ENCODE assay signal across 10 cellular contexts in the genomic region with DNA sequence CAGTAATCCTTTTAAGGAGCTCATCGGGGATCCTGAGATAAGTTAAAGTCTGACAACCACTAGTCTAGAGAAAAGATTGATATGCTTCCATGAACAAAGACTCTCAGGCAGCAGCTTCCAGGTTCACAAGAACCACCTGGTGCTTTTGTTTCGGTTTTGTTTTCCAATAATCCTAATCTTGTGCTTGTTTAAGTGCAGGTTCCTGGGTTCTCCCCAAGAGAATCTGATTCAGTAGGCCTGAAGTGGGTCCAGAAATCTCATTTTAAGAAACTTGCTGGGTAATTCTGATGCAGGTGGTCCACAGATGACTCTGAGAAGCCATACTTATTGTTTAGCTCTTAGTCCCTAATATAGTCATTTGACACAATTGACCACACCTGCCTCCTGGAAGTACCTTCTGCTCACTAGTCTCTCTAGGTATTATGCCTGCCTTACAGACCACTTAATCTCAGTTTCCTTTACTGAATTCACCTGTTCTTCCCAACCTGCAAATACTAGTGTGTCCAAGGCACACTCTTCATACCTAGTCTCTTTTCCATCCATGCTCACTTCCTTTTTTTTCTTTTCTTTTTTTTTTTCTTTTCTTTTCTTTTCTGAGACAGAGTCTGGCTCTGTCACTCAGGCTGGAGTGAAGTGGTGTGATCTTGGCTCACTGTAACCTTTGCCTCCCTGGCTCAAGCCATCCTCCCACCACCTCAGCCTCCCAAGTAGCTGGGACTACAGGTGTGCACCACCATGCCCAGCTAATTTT. TPM values are rescaled to one million over a fixed set of nuclear protein-coding genes. Genes with fewer than 3 reads are reported as not detected.
A peak's percentile ranks its signal among the peaks of the same experiment; 100 is the strongest.
DNase-seq lines count a peak whose midpoint lies in the region; ATAC-seq lines count a peak whose summit lies in the region.
"Had no signal": no experiment of that assay in that cellular context is flagged by ENCODE, and none has a peak within 500 bp of the region (broad histone marks: within the 10 kb centered on the region; RNA-seq: fewer than 3 reads in every experiment).

No MANE protein-coding gene starts in this region.

- no peak for DNase-seq in activated naive CD8-positive, alpha-beta T cell treated with anti-CD3 and anti-CD28 coated beads, Interleukin-2, amount 50 U/mL, for 24 hours
- DNase-seq in T1000 (lab: John Stamatoyannopoulos, UW) (no peak), GF-D8 (lab: John Stamatoyannopoulos, UW) (no peak), COLO829 (ENCODE audit: low spot score) (no peak)
- no peak for DNase-seq in activated CD4-positive, alpha-beta memory T cell treated with anti-CD3 and anti-CD28 coated beads, Interleukin-2, amount 10 ng/mL, durations not matched to agents 7 days and 5 days
- DNase-seq: activated CD4-positive, alpha-beta T cell treated with anti-CD3 and anti-CD28 coated beads for 4 hours; body of pancreas had no signal

- POLR2A ChIA-PET in activated CD4-positive, alpha-beta memory T cell treated with anti-CD3 and anti-CD28 coated beads, Interleukin-2, amount 10 ng/mL, durations not matched to agents 7 days and 5 days (lab: Charles Lee), result interaction anchor here (0.7 kb wide), 1 partner anchor 251 kb away, joined by 3 read pairs; a partner anchor contains a TSS

- peaks cover 28% of the 10 kb centered on the region for H3K27me3 Mint-ChIP-seq in activated naive CD8-positive, alpha-beta T cell treated with anti-CD3 and anti-CD28 coated beads, Interleukin-2, amount 50 U/mL, for 24 hours
- peaks cover 44% of the 10 kb centered on the region for H3K27me3 Mint-ChIP-seq in activated CD4-positive, alpha-beta memory T cell treated with anti-CD3 and anti-CD28 coated beads, Interleukin-2, amount 10 ng/mL, durations not matched to agents 7 days and 5 days

- no peak overlapping the region for H3K4me3 Mint-ChIP-seq in activated naive CD8-positive, alpha-beta T cell treated with anti-CD3 and anti-CD28 coated beads, Interleukin-2, amount 50 U/mL, for 24 hours
- H3K4me3 Mint-ChIP-seq in activated CD4-positive, alpha-beta memory T cell treated with anti-CD3 and anti-CD28 coated beads, Interleukin-2, amount 10 ng/mL, durations not matched to agents 7 days and 5 days, result no peak overlapping the region

- no peaks in the 10 kb centered on the region for H3K36me3 Mint-ChIP-seq in activated naive CD8-positive, alpha-beta T cell treated with anti-CD3 and anti-CD28 coated beads, Interleukin-2, amount 50 U/mL, for 24 hours (ENCODE audit: low read depth)
- H3K36me3 Mint-ChIP-seq in activated CD4-positive, alpha-beta memory T cell treated with anti-CD3 and anti-CD28 coated beads, Interleukin-2, amount 10 ng/mL, durations not matched to agents 7 days and 5 days (ENCODE audit: low read depth), result peaks cover 3% of the 10 kb centered on the region

- peaks cover 20% of the 10 kb centered on the region for H3K4me1 Mint-ChIP-seq in activated naive CD8-positive, alpha-beta T cell treated with anti-CD3 and anti-CD28 coated beads, Interleukin-2, amount 50 U/mL, for 24 hours
- H3K4me1 Mint-ChIP-seq in activated CD4-positive, alpha-beta memory T cell treated with anti-CD3 and anti-CD28 coated beads, Interleukin-2, amount 10 ng/mL, durations not matched to agents 7 days and 5 days, result peaks cover 23% of the 10 kb centered on the region

- CTCF ChIA-PET in activated CD4-positive, alpha-beta memory T cell treated with anti-CD3 and anti-CD28 coated beads, Interleukin-2, amount 10 ng/mL, durations not matched to agents 7 days and 5 days (lab: Charles Lee), result interaction anchor here (1.3 kb wide), 1 partner anchor 21 kb away, joined by 3 read pairs; a partner anchor contains a TSS

- no peaks in the 10 kb centered on the region for H3K9me3 Mint-ChIP-seq in activated naive CD8-positive, alpha-beta T cell treated with anti-CD3 and anti-CD28 coated beads, Interleukin-2, amount 50 U/mL, for 24 hours
- H3K9me3 Mint-ChIP-seq in activated CD4-positive, alpha-beta memory T cell treated with anti-CD3 and anti-CD28 coated beads, Interleukin-2, amount 10 ng/mL, durations not matched to agents 7 days and 5 days, result no peaks in the 10 kb centered on the region

- no peak overlapping the region for H3K27ac Mint-ChIP-seq in activated naive CD8-positive, alpha-beta T cell treated with anti-CD3 and anti-CD28 coated beads, Interleukin-2, amount 50 U/mL, for 24 hours
- no peak overlapping the region for H3K27ac Mint-ChIP-seq in activated CD4-positive, alpha-beta memory T cell treated with anti-CD3 and anti-CD28 coated beads, Interleukin-2, amount 10 ng/mL, durations not matched to agents 7 days and 5 days

- ATAC-seq in GM18517 (IDR thresholded peaks at IDR 0.05; ENCODE audit: unreplicated experiment) (peak; percentile 77), GM21390 (IDR thresholded peaks at IDR 0.05; ENCODE audit: unreplicated experiment) (peak; percentile 69), HG03097 (IDR thresholded peaks at IDR 0.05; ENCODE audit: low FRiP score, unreplicated experiment) (peak; percentile 55)
- ATAC-seq in activated naive CD8-positive, alpha-beta T cell treated with anti-CD3 and anti-CD28 coated beads, Interleukin-2, amount 50 U/mL, for 24 hours, result peak; percentile 66
- ATAC-seq: body of pancreas had no signal

RNA-seq across cellular contexts. Expression of a gene that starts 20.5 kb away (rescaled TPM):
- total RNA-seq in activated CD4-positive, alpha-beta memory T cell treated with anti-CD3 and anti-CD28 coated beads, Interleukin-2, amount 10 ng/mL, durations not matched to agents 7 days and 5 days, result 1 to 10 TPM; 1.2 to 1.7 TPM
